In genomic region chr17:3808701-3809100, GRCh38 we compare ENCODE assay signal across 18 cellular contexts. TPM values are rescaled to one million over a fixed set of nuclear protein-coding genes. Genes with fewer than 3 reads are reported as not detected.
A peak's percentile ranks its signal among the peaks of the same experiment; 100 is the strongest.
DNase-seq lines count a peak whose midpoint lies in the region; ATAC-seq and TF ChIP-seq lines count a peak whose summit lies in the region.
"Had no signal": no experiment of that assay in that cellular context is flagged by ENCODE, and none has a peak within 500 bp of the region (broad histone marks: within the 10 kb centered on the region; RNA-seq: fewer than 3 reads in every experiment).

No MANE protein-coding gene starts in this region.

- H3K9me3 Mint-ChIP-seq in memory B cell, result no peaks in the 10 kb centered on the region
- H3K9me3 Mint-ChIP-seq: activated CD4-positive, alpha-beta memory T cell treated with anti-CD3 and anti-CD28 coated beads, Interleukin-2, amount 10 ng/mL, durations not matched to agents 7 days and 5 days had no signal

- no peak overlapping the region for H3K9ac ChIP-seq in DND-41 (ENCODE audit: low read depth, low read length)

- no peak overlapping the region for H3K4me3 Mint-ChIP-seq in memory B cell
- H3K4me3 Mint-ChIP-seq: activated CD4-positive, alpha-beta memory T cell treated with anti-CD3 and anti-CD28 coated beads, Interleukin-2, amount 10 ng/mL, durations not matched to agents 7 days and 5 days had no signal

- no peaks in the 10 kb centered on the region for H3K27me3 Mint-ChIP-seq in memory B cell
- H3K27me3 Mint-ChIP-seq: activated CD4-positive, alpha-beta memory T cell treated with anti-CD3 and anti-CD28 coated beads, Interleukin-2, amount 10 ng/mL, durations not matched to agents 7 days and 5 days had no signal

- H2AFZ ChIP-seq in DND-41 (ENCODE audit: low read depth, low read length), result no peak overlapping the region

- H3K4me3 ChIP-seq in DND-41 (ENCODE audit: low read depth in 1 of 2, low read length in 2 of 2) (no peak overlapping the region), brain microvascular endothelial cell (ENCODE audit: low read depth, low read length) (no peak overlapping the region)
- H3K4me3 ChIP-seq: left ventricle myocardium inferior, thyroid gland had no signal

- no peaks in the 10 kb centered on the region for H4K20me1 ChIP-seq in DND-41 (ENCODE audit: insufficient read depth, low read length)

- DNase-seq in DND-41, result no peak
- DNase-seq in M059J (ENCODE audit: low read depth), result peak; percentile 37
- peak; percentile 61 for DNase-seq in brain microvascular endothelial cell
- DNase-seq in memory B cell (ENCODE audit: low spot score in 2 of 2), result no peak
- DNase-seq in GDM1 (lab: John Stamatoyannopoulos, UW), result no peak
- DNase-seq in epidermal melanocyte (ENCODE audit: insufficient read length, low spot score), result no peak
- DNase-seq in foreskin melanocyte, result no peak
- DNase-seq: activated CD4-positive, alpha-beta memory T cell treated with anti-CD3 and anti-CD28 coated beads, Interleukin-2, amount 10 ng/mL, durations not matched to agents 7 days and 5 days; Caco-2; caudate nucleus; glutamatergic neuron; GOT3; Kasumi-1; left ventricle myocardium inferior; NCI-H1417; NCI-H69; SHP77 treated with DMSO at 0.1 percent for 48 hours; thyroid gland had no signal

- H3K4me2 ChIP-seq in DND-41 (ENCODE audit: insufficient read depth, low read length), result no peak overlapping the region

- in situ Hi-C loops in brain microvascular endothelial cell (cut with HindIII; ENCODE audit: low pct_ligation_motif_present, low sequenced_read_pairs), result no loop called here

- no peaks in the 10 kb centered on the region for H3K79me2 ChIP-seq in DND-41 (ENCODE audit: insufficient read depth, low read length)

- H3K4me1 ChIP-seq in DND-41 (ENCODE audit: insufficient read depth, low read length), result no peaks in the 10 kb centered on the region
- H3K4me1 ChIP-seq: Caco-2, left ventricle myocardium inferior had no signal

- no peak for ATAC-seq in DND-41 (ENCODE audit: insufficient read depth, low read depth)
- no peak for ATAC-seq in memory B cell (ENCODE audit: low read depth)

- H3K36me3 ChIP-seq in DND-41 (ENCODE audit: insufficient read depth, low read length) (peaks cover 71% of the 10 kb centered on the region), brain microvascular endothelial cell (replicated peaks) (peaks cover 10% of the 10 kb centered on the region)

- H3K27me3 ChIP-seq in DND-41 (ENCODE audit: insufficient read depth, low read length, poor library complexity) (no peaks in the 10 kb centered on the region), brain microvascular endothelial cell (replicated peaks) (no peaks in the 10 kb centered on the region)
- H3K27me3 ChIP-seq: thyroid gland had no signal

- peaks cover 18% of the 10 kb centered on the region for H3K36me3 Mint-ChIP-seq in memory B cell

- H3K4me1 Mint-ChIP-seq in memory B cell, result peaks cover 32% of the 10 kb centered on the region

- H3K9me3 ChIP-seq in DND-41 (ENCODE audit: insufficient read depth, low read length, severe bottlenecking), result no peaks in the 10 kb centered on the region
- H3K9me3 ChIP-seq: Caco-2, left ventricle myocardium inferior, thyroid gland had no signal

- peak overlapping the region; percentile 10 for H3K27ac Mint-ChIP-seq in memory B cell
- H3K27ac Mint-ChIP-seq: activated CD4-positive, alpha-beta memory T cell treated with anti-CD3 and anti-CD28 coated beads, Interleukin-2, amount 10 ng/mL, durations not matched to agents 7 days and 5 days had no signal

- TF ChIP-seq CTCF in DND-41 (IDR thresholded peaks at IDR 0.05; ENCODE audit: borderline replicate concordance, extremely low read depth, low read length, poor library complexity, severe bottlenecking) (no peak), brain microvascular endothelial cell (IDR thresholded peaks at IDR 0.05; ENCODE audit: low read depth, low read length, missing control alignments) (no peak)

- peak overlapping the region; percentile 54 for H3K27ac ChIP-seq in DND-41 (ENCODE audit: low read length)
- H3K27ac ChIP-seq in brain microvascular endothelial cell, result peak overlapping the region; percentile 39
- H3K27ac ChIP-seq: left ventricle myocardium inferior, thyroid gland had no signal

RNA-seq across cellular contexts. Expression of gene ITGAE, which starts 7.7 kb away (rescaled TPM):
- 38.2 and 38.7 TPM in 2 replicates for total RNA-seq in M059J (2014; rRNA removed; shearing (Covaris generic))

RNA-seq across cellular contexts. Expression of gene NCBP3, which starts 37.3 kb away (rescaled TPM):
- 13.4 and 24.8 TPM in 2 replicates for total RNA-seq in M059J (2014; rRNA removed; shearing (Covaris generic))

Comparison
In these comparisons a context has a peak if more than half of its experiments do, and no peak if none do; other contexts are left out.
1. DNase-seq: peak in M059J (single experiment) and brain microvascular endothelial cell (single experiment); none in DND-41 (single experiment), memory B cell (0 of 2), GDM1 (single experiment), epidermal melanocyte (single experiment) and foreskin melanocyte (single experiment).